Comparison of ENCODE assay signal across 14 cellular contexts in genomic region chr7:123783820-123784219, GRCh38. TPM values are rescaled to one million over a fixed set of nuclear protein-coding genes. Genes with fewer than 3 reads are reported as not detected.
DNase-seq lines count a peak whose midpoint lies in the region; ATAC-seq and TF ChIP-seq lines count a peak whose summit lies in the region.
"Had no signal": no experiment of that assay in that cellular context is flagged by ENCODE, and none has a peak within 500 bp of the region (broad histone marks: within the 10 kb centered on the region; RNA-seq: fewer than 3 reads in every experiment).

No MANE protein-coding gene starts in this region.

- DNase-seq in CD1c-positive myeloid dendritic cell (ENCODE audit: extremely low spot score) (peak; percentile 18), adrenal gland (no peak), hepatocyte (ENCODE audit: low spot score) (no peak), smooth muscle cell (lab: John Stamatoyannopoulos, UW; ENCODE audit: unreplicated experiment) (no peak)
- no peak for DNase-seq in activated CD4-positive, CD25-positive, alpha-beta regulatory T cell treated with anti-CD3 and anti-CD28 coated beads, Interleukin-2, amount 50 U/mL, for 72 hours
- no peak for DNase-seq in activated naive CD4-positive, alpha-beta T cell (lab: John Stamatoyannopoulos, UW)
- DNase-seq: C1 segment of cervical spinal cord, GF-D8, NCI-H1092 treated with DMSO at 0.1 percent for 48 hours, NCI-H524, SHP77 had no signal

- H3K4me2 ChIP-seq in hepatocyte, result no peak overlapping the region
- no peak overlapping the region for H3K4me2 ChIP-seq in smooth muscle cell
- H3K4me2 ChIP-seq: GM23338 had no signal

- no peaks in the 10 kb centered on the region for H3K27me3 ChIP-seq in adrenal gland
- H3K27me3 ChIP-seq in hepatocyte, result no peaks in the 10 kb centered on the region
- H3K27me3 ChIP-seq in smooth muscle cell (ENCODE audit: low read depth), result no peaks in the 10 kb centered on the region

- no peak for TF ChIP-seq CTCF in adrenal gland (IDR thresholded peaks at IDR 0.05)
- no peak for TF ChIP-seq CTCF in hepatocyte (IDR thresholded peaks at IDR 0.05; ENCODE audit: poor library complexity)
- TF ChIP-seq CTCF in smooth muscle cell (IDR thresholded peaks at IDR 0.05; ENCODE audit: borderline replicate concordance, insufficient read depth, poor library complexity, severe bottlenecking), result no peak

- WGBS in adrenal gland, 4 donors, result 62 to 82% (median 77%) methylated on average over 3 of the region's 3 CpGs
- WGBS in hepatocyte (ENCODE audit: low lambda C conversion rate, missing lambda C conversion rate), result 90% methylated on average over 3 of the region's 3 CpGs
- 85% methylated on average over 3 of the region's 3 CpGs for WGBS in smooth muscle cell (ENCODE audit: low lambda C conversion rate)

- H3K4me3 ChIP-seq in adrenal gland (no peak overlapping the region), hepatocyte (no peak overlapping the region), smooth muscle cell (no peak overlapping the region)
- H3K4me3 ChIP-seq: GM23338 had no signal

- intact Hi-C loops in adrenal gland (cut with DNase I), result no loop called here

- H3K9me3 ChIP-seq in adrenal gland (replicated peaks in 1 of 3) (no peaks in the 10 kb centered on the region), hepatocyte (ENCODE audit: low read depth) (no peaks in the 10 kb centered on the region), smooth muscle cell (replicated peaks; ENCODE audit: low read depth) (no peaks in the 10 kb centered on the region)

- H4K20me1 ChIP-seq in hepatocyte (ENCODE audit: insufficient read depth, poor library complexity, severe bottlenecking), result no peaks in the 10 kb centered on the region
- no peaks in the 10 kb centered on the region for H4K20me1 ChIP-seq in smooth muscle cell (ENCODE audit: low read depth)

- H3K36me3 ChIP-seq in adrenal gland (replicated peaks in 1 of 2) (no peaks in the 10 kb centered on the region), hepatocyte (replicated peaks; ENCODE audit: insufficient read depth, low read depth) (no peaks in the 10 kb centered on the region), smooth muscle cell (ENCODE audit: low read depth) (no peaks in the 10 kb centered on the region)

- no peaks in the 10 kb centered on the region for H3K9me2 ChIP-seq in hepatocyte (replicated peaks; ENCODE audit: insufficient read depth)

- TF ChIP-seq POLR2A in adrenal gland (IDR thresholded peaks at IDR 0.05), result no peak

- H3K4me1 ChIP-seq in adrenal gland (replicated peaks in 1 of 2) (peaks cover 21 to 32% of the 10 kb centered on the region in 2 donors), hepatocyte (ENCODE audit: insufficient read depth) (peaks cover 9% of the 10 kb centered on the region), smooth muscle cell (ENCODE audit: low read depth) (no peaks in the 10 kb centered on the region)

- H3K9ac ChIP-seq in smooth muscle cell (ENCODE audit: low read depth), result no peak overlapping the region

- H3K27ac ChIP-seq in adrenal gland (peak overlapping the region in 3 of 5 donors; percentile 9 to 64 (median 12)), hepatocyte (peak overlapping the region; percentile 17), smooth muscle cell (ENCODE audit: low read depth) (peak overlapping the region; percentile 16)

- ATAC-seq in GM21528 (IDR thresholded peaks at IDR 0.05; ENCODE audit: low FRiP score, unreplicated experiment) (no peak), GM21723 (IDR thresholded peaks at IDR 0.05; ENCODE audit: unreplicated experiment) (no peak)
- ATAC-seq: GM23338 had no signal

- H2AFZ ChIP-seq in hepatocyte, result no peak overlapping the region
- H2AFZ ChIP-seq in smooth muscle cell (ENCODE audit: low read depth), result peak overlapping the region; percentile 59

- no peaks in the 10 kb centered on the region for H3K79me2 ChIP-seq in hepatocyte
- H3K79me2 ChIP-seq in smooth muscle cell (ENCODE audit: low read depth), result no peaks in the 10 kb centered on the region

- H3F3A ChIP-seq in smooth muscle cell (ENCODE audit: low read depth), result no peaks in the 10 kb centered on the region

RNA-seq across cellular contexts. Expression of gene WASL, which starts 35.0 kb away (rescaled TPM):
- total RNA-seq in adrenal gland, result 10 to 100 TPM; 27.6 to 52.1 (median 36.2) TPM
- 10 to 100 TPM; 12.2 to 44.0 (median 17.9) TPM for polyA plus RNA-seq in adrenal gland
- 41.9 and 48.9 TPM in 2 replicates for total RNA-seq in hepatocyte
- polyA plus RNA-seq in hepatocyte, result 29.0 and 36.8 TPM in 2 replicates
- total RNA-seq in smooth muscle cell, result 32.0 and 35.3 TPM in 2 replicates
- 22.7 and 25.7 TPM in 2 replicates for polyA plus RNA-seq in smooth muscle cell
